ENCODE assay signal across 1 cellular context in genomic region chr4:188619456-188620149, GRCh38.
TF ChIP-seq lines count a peak whose summit lies in the region.

No MANE protein-coding gene starts in this region.

TF ChIP-seq in H1, 55 proteins besides CTCF, POLR2A, EP300 and RAD21 (continued from another document):
- no peak for TF ChIP-seq EGR1 (IDR thresholded peaks at IDR 0.05; ENCODE audit: borderline replicate concordance, low read depth, low read length)
- TF ChIP-seq HDAC6 (IDR thresholded peaks at IDR 0.05; ENCODE audit: low read depth, low read length): no peak
- TF ChIP-seq MAX (IDR thresholded peaks at IDR 0.05): peak; percentile 59
TF ChIP-seq in H1: peak in this region for 3.
